ENCODE assay signal across 8 cellular contexts in the genomic region with DNA sequence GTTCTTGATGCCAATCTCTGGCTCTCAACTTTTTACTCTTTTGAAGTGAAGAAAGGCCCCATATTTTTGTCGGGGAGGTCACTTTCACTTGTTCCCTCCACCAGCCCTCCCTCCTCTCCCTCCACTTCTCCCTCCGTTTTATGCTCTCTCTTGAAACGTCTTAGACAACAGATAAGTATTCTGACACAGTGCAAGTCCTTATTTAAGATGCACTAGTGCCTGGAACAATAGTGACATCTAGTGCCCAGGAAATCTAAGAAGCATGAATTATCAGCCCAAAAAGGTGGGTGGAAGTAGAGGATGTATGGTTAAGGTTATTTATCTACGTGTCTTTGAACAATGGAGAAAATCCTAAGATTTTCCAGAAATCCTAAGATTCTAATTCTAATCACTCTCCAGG. TPM values are rescaled to one million over a fixed set of nuclear protein-coding genes. Genes with fewer than 3 reads are reported as not detected.
DNase-seq lines count a peak whose midpoint lies in the region; ATAC-seq lines count a peak whose summit lies in the region.

No MANE protein-coding gene starts in this region.

- peaks cover 39% of the 10 kb centered on the region for H3K36me3 ChIP-seq in H7 (replicated peaks; ENCODE audit: control insufficient read depth, insufficient read depth, low read length)
- peaks cover 22 to 76% (median 31%) of the 10 kb centered on the region in 3 experiments for H3K36me3 ChIP-seq in naive thymus-derived CD4-positive, alpha-beta T cell (ENCODE audit: control insufficient read depth in 2 of 3, insufficient read depth in 3 of 3, low read length in 3 of 3)

- H3K27me3 Mint-ChIP-seq in naive thymus-derived CD4-positive, alpha-beta T cell: no peaks in the 10 kb centered on the region

- H3K27ac Mint-ChIP-seq in naive thymus-derived CD4-positive, alpha-beta T cell: peak overlapping the region in 2 of 9 donors; percentile 19 to 61

- peaks cover 21 to 55% (median 37%) of the 10 kb centered on the region in 5 donors for H3K36me3 Mint-ChIP-seq in naive thymus-derived CD4-positive, alpha-beta T cell

- peak overlapping the region; percentile 33 for H3K27ac ChIP-seq in epithelial cell of prostate
- H3K27ac ChIP-seq in naive thymus-derived CD4-positive, alpha-beta T cell (ENCODE audit: low read depth, low read length): no peak overlapping the region

- no peak overlapping the region for H3K4me3 ChIP-seq in H7 (ENCODE audit: insufficient read depth, low read depth, low read length)
- H3K4me3 ChIP-seq in naive thymus-derived CD4-positive, alpha-beta T cell (ENCODE audit: low read length): no peak overlapping the region

- no peaks in the 10 kb centered on the region for H3K9me3 Mint-ChIP-seq in naive thymus-derived CD4-positive, alpha-beta T cell

- DNase-seq in DMS 273 treated with DMSO at 0.1 percent for 48 hours (lab: John Stamatoyannopoulos, UW): peak; percentile 10
- peak; percentile 50 for DNase-seq in H7
- DNase-seq in RPMI7951 (ENCODE audit: low read depth): peak; percentile 66
- DNase-seq in epithelial cell of prostate (ENCODE audit: low read depth, low spot score): no peak
- DNase-seq in naive thymus-derived CD4-positive, alpha-beta T cell: peak in 7 of 9 donors; percentile 51 to 80 (median 69)
- no peak for DNase-seq in NCI-H226

- no peaks in the 10 kb centered on the region for H3K9me3 ChIP-seq in naive thymus-derived CD4-positive, alpha-beta T cell (ENCODE audit: control insufficient read depth in 2 of 3, low read length in 3 of 3)

- POLR2A ChIA-PET in naive thymus-derived CD4-positive, alpha-beta T cell (lab: Charles Lee): interaction anchor here (0.7 kb wide), 2 partner anchors 83 to 541 kb away, joined by 3 read pairs; no protein-coding TSS in a partner anchor

- H3K27me3 ChIP-seq in H7 (ENCODE audit: control insufficient read depth, insufficient read depth, low read length): no peaks in the 10 kb centered on the region
- H3K27me3 ChIP-seq in naive thymus-derived CD4-positive, alpha-beta T cell (ENCODE audit: control insufficient read depth in 2 of 2, insufficient read depth in 2 of 2, low read length in 2 of 2): no peaks in the 10 kb centered on the region

- CTCF ChIA-PET in naive thymus-derived CD4-positive, alpha-beta T cell (lab: Charles Lee): interaction anchor here (0.6 to 5.8 kb wide), 4 partner anchors 75 to 644 kb away, joined by 3 to 36 read pairs (median 18); a partner anchor contains a TSS

- peak; percentile 91 for ATAC-seq in naive thymus-derived CD4-positive, alpha-beta T cell
- ATAC-seq in GM18511 (IDR thresholded peaks at IDR 0.05; ENCODE audit: unreplicated experiment) (no peak), GM21526 (IDR thresholded peaks at IDR 0.05; ENCODE audit: low FRiP score, unreplicated experiment) (no peak)

- H3K4me1 Mint-ChIP-seq in naive thymus-derived CD4-positive, alpha-beta T cell: peaks cover 5 to 28% (median 15%) of the 10 kb centered on the region in 7 donors

- peaks cover 0 to 4% of the 10 kb centered on the region in 2 donors for H3K4me1 ChIP-seq in naive thymus-derived CD4-positive, alpha-beta T cell (ENCODE audit: control insufficient read depth in 2 of 2, insufficient read depth in 2 of 2, low read length in 2 of 2)

- intact Hi-C loops in naive thymus-derived CD4-positive, alpha-beta T cell (cut with micrococcal nuclease): loop anchor here (1.0 to 5.0 kb wide), 8 partner anchors 33 to 376 kb away; a partner anchor contains a TSS

- peak overlapping the region in 1 of 10 donors; percentile 35 for H3K4me3 Mint-ChIP-seq in naive thymus-derived CD4-positive, alpha-beta T cell

RNA-seq across cellular contexts. Expression of a gene that starts 17.9 kb away (rescaled TPM):
- total RNA-seq in H7 (2014; rRNA removed; shearing (Covaris generic)): 60.9 and 63.3 TPM in 2 replicates
- total RNA-seq in RPMI7951 (2014; rRNA removed; shearing (Covaris generic)): 88.5 and 119 TPM in 2 replicates
- total RNA-seq in naive thymus-derived CD4-positive, alpha-beta T cell: 100 to 1,000 TPM; 109 to 159 (median 140) TPM
- polyA plus RNA-seq in naive thymus-derived CD4-positive, alpha-beta T cell: 10 to 100 TPM; 76.3 to 84.7 TPM

RNA-seq across cellular contexts. Expression of a gene that starts 18.2 kb away (rescaled TPM):
- 31.0 and 49.8 TPM in 2 replicates for total RNA-seq in H7 (2014; rRNA removed; shearing (Covaris generic))
- 41.5 and 42.0 TPM in 2 replicates for total RNA-seq in RPMI7951 (2014; rRNA removed; shearing (Covaris generic))
- total RNA-seq in naive thymus-derived CD4-positive, alpha-beta T cell: 10 to 100 TPM; 24.1 to 40.5 (median 33.6) TPM
- polyA plus RNA-seq in naive thymus-derived CD4-positive, alpha-beta T cell: 10 to 100 TPM; 22.2 to 34.2 TPM

Comparison
In these comparisons a context has a peak if more than half of its experiments do, and no peak if none do; other contexts are left out.
1. DNase-seq: peak in DMS 273 treated with DMSO at 0.1 percent for 48 hours (single experiment), H7 (single experiment), RPMI7951 (single experiment) and naive thymus-derived CD4-positive, alpha-beta T cell (7 of 9); none in epithelial cell of prostate (single experiment) and NCI-H226 (single experiment).